ENCODE assay signal across 8 cellular contexts in genomic region chr2:192162392-192163042, GRCh38. TPM values are rescaled to one million over a fixed set of nuclear protein-coding genes. Genes with fewer than 3 reads are reported as not detected.
DNase-seq lines count a peak whose midpoint lies in the region; ATAC-seq, FAIRE-seq and TF ChIP-seq lines count a peak whose summit lies in the region.

No MANE protein-coding gene starts in this region.

- H3K36me3 Mint-ChIP-seq in HFFc6 (ENCODE audit: low read depth) (no peaks in the 10 kb centered on the region), MCF 10A (ENCODE audit: insufficient read depth, unreplicated experiment) (no peaks in the 10 kb centered on the region)

- TF ChIP-seq CTCF in GM12865 (IDR thresholded peaks at IDR 0.05; ENCODE audit: insufficient read depth, low read depth, low read length, missing control alignments) (peak; percentile 75), HFFc6 (IDR thresholded peaks at IDR 0.05) (peak; percentile 99), MCF 10A (IDR thresholded peaks at IDR 0.05; ENCODE audit: unreplicated experiment) (peak; percentile 85)

- POLR2A ChIA-PET in MCF 10A (lab: Yijun Ruan, JAX): interaction anchor here (0.7 to 1.9 kb wide), 12 partner anchors 32 to 609 kb away, joined by 3 to 25 read pairs (median 4); partner anchors contain the start of genes CAVIN2 and TMEFF2

- H3K27me3 Mint-ChIP-seq in HFFc6 (ENCODE audit: insufficient read depth) (peaks cover 5% of the 10 kb centered on the region; the same call in 1 of the 2 replicates), MCF 10A (ENCODE audit: insufficient read depth, unreplicated experiment) (no peaks in the 10 kb centered on the region)

- DNase-seq in GM12865 (ENCODE audit: low read depth): peak; percentile 75
- DNase-seq in HFFc6: peak; percentile 71
- DNase-seq in NCI-H146 treated with DMSO at 0.1 percent for 48 hours (lab: John Stamatoyannopoulos, UW; ENCODE audit: unreplicated experiment): peak; percentile 26
- peak; percentile 19 for DNase-seq in UCSD-AML1 (lab: John Stamatoyannopoulos, UW; ENCODE audit: unreplicated experiment)
- peak; percentile 76 for DNase-seq in MCF 10A (ENCODE audit: unreplicated experiment)
- peak; percentile 29 to 41 for DNase-seq in stimulated activated CD4-positive, alpha-beta T cell treated with anti-CD3 and anti-CD28 coated beads, Interleukin-1b, Interleukin-23, amount 100 ng/mL, for 1 hour (ENCODE audit: low read depth in 2 of 2)

- no TSS peak for BruUV-seq in MCF 10A (replicated peaks; lab: Mats Ljungman, UMichigan)

- H3K4me1 Mint-ChIP-seq in HFFc6 (ENCODE audit: low read depth) (peaks cover 12% of the 10 kb centered on the region), MCF 10A (ENCODE audit: insufficient read depth, unreplicated experiment) (peaks cover 9% of the 10 kb centered on the region)

- FAIRE-seq in islet of Langerhans (lab: Jason Lieb, UNC): peak; percentile 43

- H3K9me3 Mint-ChIP-seq in HFFc6 (no peaks in the 10 kb centered on the region), MCF 10A (ENCODE audit: unreplicated experiment) (no peaks in the 10 kb centered on the region)

- no peak overlapping the region for H3K4me3 Mint-ChIP-seq in HFFc6
- no peak overlapping the region for H3K4me3 Mint-ChIP-seq in MCF 10A (ENCODE audit: unreplicated experiment)

- no peak for ATAC-seq in HG02623 (IDR thresholded peaks at IDR 0.05; ENCODE audit: unreplicated experiment)

- no peak overlapping the region for H3K27ac Mint-ChIP-seq in HFFc6
- H3K27ac Mint-ChIP-seq in MCF 10A (ENCODE audit: low read depth, unreplicated experiment): no peak overlapping the region

- intact Hi-C loops in MCF 10A (cut with micrococcal nuclease): loop anchor here (1.0 to 5.0 kb wide), 6 partner anchors 293 to 607 kb away; no protein-coding TSS in a partner anchor

- no peak overlapping the region for H3K4me3 ChIP-seq in GM12865 (ENCODE audit: low read depth, low read length)

- CTCF ChIA-PET in MCF 10A (lab: Yijun Ruan, JAX): interaction anchor here (0.5 to 5.1 kb wide), 71 partner anchors 8 to 1628 kb away, joined by 3 to 342 read pairs (median 5); partner anchors contain the start of gene CAVIN2

RNA-seq across cellular contexts. Expression of gene TMEFF2, which starts 32.2 kb away (rescaled TPM):
- total RNA-seq in HFFc6 (2021; fragmentation: NEBNext Ultra II Directional; extraction: Animal tissue kit (Norgen Biotek cat#: 25700)): under 1 TPM in 3 of 6 experiments, not detected in 3; 0.18 to 0.25 (median 0.22) TPM
- total RNA-seq in MCF 10A (2022): not detected in 2 replicates

Comparison
In these comparisons a context has a peak if more than half of its experiments do, and no peak if none do; other contexts are left out.
1. DNase-seq: peak in every context shown above with its lines; median percentile 76 in MCF 10A; 75 in GM12865; 71 in HFFc6; 35 in stimulated activated CD4-positive, alpha-beta T cell treated with anti-CD3 and anti-CD28 coated beads, Interleukin-1b, Interleukin-23, amount 100 ng/mL, for 1 hour; 26 in NCI-H146 treated with DMSO at 0.1 percent for 48 hours; 19 in UCSD-AML1.